In genomic region chr12:3553681-3554546, GRCh38 we compare ENCODE assay signal across 19 cellular contexts.
DNase-seq lines count a peak whose midpoint lies in the region; FAIRE-seq lines count a peak whose summit lies in the region.
"Had no signal": no experiment of that assay in that cellular context is flagged by ENCODE, and none has a peak within 500 bp of the region (broad histone marks: within the 10 kb centered on the region; RNA-seq: fewer than 3 reads in every experiment).

No MANE protein-coding gene starts in this region.

- no peak for FAIRE-seq in frontal cortex (lab: Jason Lieb, UNC)
- FAIRE-seq: endometrium had no signal

- DNase-seq in EL (peak; percentile 7), HT1080 (ENCODE audit: low read depth) (peak; percentile 47), RKO (ENCODE audit: low spot score) (peak; percentile 4), iPS-NIHi11 (ENCODE audit: low spot score) (peak; percentile 57), NCI-H1417 treated with DMSO at 0.1 percent for 48 hours (lab: John Stamatoyannopoulos, UW) (no peak), COLO829 (ENCODE audit: low spot score) (no peak), frontal cortex (ENCODE audit: low spot score in 2 of 2) (no peak)
- no peak for DNase-seq in stimulated activated CD4-positive, alpha-beta T cell treated with anti-CD3 and anti-CD28 coated beads, Interleukin-2, amount 100 ng/mL, for 48 hours
- DNase-seq: activated CD4-positive, alpha-beta T cell treated with anti-CD3 and anti-CD28 coated beads, Interleukin-2, amount 10 ng/mL, durations not matched to agents 7 days and 5 days; activated T-cell treated with anti-CD3 and anti-CD28 coated beads, Interleukin-2, amount 50 U/mL, for 48 hours; Calu3; foreskin fibroblast; GM23248; immature natural killer cell; NCI-H1105 treated with DMSO at 0.1 percent for 48 hours; NCI-H446 treated with DMSO at 0.1 percent for 48 hours; nucleus accumbens; upper lobe of right lung had no signal

Comparison
In these comparisons a context has a peak if more than half of its experiments do, and no peak if none do; other contexts are left out.
1. DNase-seq: peak in EL (single experiment), HT1080 (single experiment), RKO (single experiment) and iPS-NIHi11 (single experiment); none in NCI-H1417 treated with DMSO at 0.1 percent for 48 hours (single experiment), COLO829 (single experiment), frontal cortex (0 of 2) and stimulated activated CD4-positive, alpha-beta T cell treated with anti-CD3 and anti-CD28 coated beads, Interleukin-2, amount 100 ng/mL, for 48 hours (0 of 2).